In genomic region chr17:27384721-27385120, GRCh38 we compare ENCODE assay signal across 15 cellular contexts.
DNase-seq lines count a peak whose midpoint lies in the region; ATAC-seq and TF ChIP-seq lines count a peak whose summit lies in the region.
"Had no signal": no experiment of that assay in that cellular context is flagged by ENCODE, and none has a peak within 500 bp of the region (broad histone marks: within the 10 kb centered on the region; RNA-seq: fewer than 3 reads in every experiment).

No MANE protein-coding gene starts in this region.

- no peak overlapping the region for H2BK5ac ChIP-seq in neuronal stem cell (ENCODE audit: low read length)

- H2AFZ ChIP-seq in ACC112 (ENCODE audit: low read length, unreplicated experiment) (no peak overlapping the region), PC-9 (peak overlapping the region; percentile 49; the same call in 1 of the 2 replicates), neuronal stem cell (ENCODE audit: low read length) (peak overlapping the region; percentile 46)

- POLR2A ChIA-PET in PC-9 (lab: Charles Lee; ENCODE audit: unreplicated experiment): interaction anchor here (0.7 kb wide), 1 partner anchor 17 kb away, joined by 7 read pairs; no protein-coding TSS in a partner anchor

- H3K4me1 ChIP-seq in ACC112 (ENCODE audit: control insufficient read depth, insufficient read depth, low read length, unreplicated experiment) (peaks cover 34% of the 10 kb centered on the region), PC-9 (replicated peaks; ENCODE audit: insufficient read depth) (peaks cover 31% of the 10 kb centered on the region), neuronal stem cell (ENCODE audit: control insufficient read depth in 2 of 2, insufficient read depth in 1 of 2, low read depth in 1 of 2, low read length in 2 of 2) (peaks cover 9 to 14% of the 10 kb centered on the region in 2 donors)

- ATAC-seq in left lobe of liver (no peak), HG03457 (IDR thresholded peaks at IDR 0.05; ENCODE audit: unreplicated experiment) (no peak), GM18505 (IDR thresholded peaks at IDR 0.05; ENCODE audit: unreplicated experiment) (no peak)
- ATAC-seq: stimulated activated naive CD8-positive, alpha-beta T cell treated with anti-CD3 and anti-CD28 coated beads, Interleukin-15, Interleukin-2, amounts not matched to agents 100 U/mL and 50 U/mL, for 24 hours had no signal

- H3K27me3 Mint-ChIP-seq in chondrocyte (ENCODE audit: low read depth): no peaks in the 10 kb centered on the region

- H3K27me3 ChIP-seq in ACC112 (ENCODE audit: insufficient read depth, low read length) (no peaks in the 10 kb centered on the region), PC-9 (ENCODE audit: insufficient read depth, low read depth) (no peaks in the 10 kb centered on the region), neuronal stem cell (ENCODE audit: control insufficient read depth in 3 of 3, insufficient read depth in 3 of 3, low read depth in 1 of 3, low read length in 3 of 3) (no peaks in the 10 kb centered on the region)
- H3K27me3 ChIP-seq: pancreas, vagina had no signal

- DNase-seq in PC-9: no peak
- no peak for DNase-seq in chondrocyte (ENCODE audit: low spot score)
- DNase-seq in neuronal stem cell (ENCODE audit: low spot score): no peak
- DNase-seq in left lobe of liver (ENCODE audit: low spot score): no peak
- no peak for DNase-seq in cerebellar nuclear complex (lab: John Stamatoyannopoulos, UW)
- DNase-seq: NK-92 treated with Interleukin-12 subunit alpha and Interleukin-12 subunit beta, amount 100 ng/mL, for 24 hours; SHP77 treated with DMSO at 0.1 percent for 48 hours; stimulated activated naive CD8-positive, alpha-beta T cell treated with anti-CD3 and anti-CD28 coated beads, Interleukin-15, Interleukin-2, amounts not matched to agents 100 U/mL and 50 U/mL, for 24 hours had no signal

- no peak overlapping the region for H3K9ac ChIP-seq in neuronal stem cell (ENCODE audit: low read depth, low read length, poor library complexity)

- H3K36me3 ChIP-seq in ACC112 (ENCODE audit: insufficient read depth, low read length) (no peaks in the 10 kb centered on the region), PC-9 (ENCODE audit: low read depth) (no peaks in the 10 kb centered on the region), neuronal stem cell (replicated peaks in 1 of 2; ENCODE audit: control insufficient read depth in 2 of 2, insufficient read depth in 2 of 2, low read length in 2 of 2) (no peaks in the 10 kb centered on the region)
- H3K36me3 ChIP-seq: pancreas, vagina had no signal

- peak overlapping the region; percentile 62 for H3K4me2 ChIP-seq in PC-9
- H3K4me2 ChIP-seq in neuronal stem cell (ENCODE audit: insufficient read depth, low read length, poor library complexity, severe bottlenecking): no peak overlapping the region

- no peaks in the 10 kb centered on the region for H4K20me1 ChIP-seq in PC-9 (ENCODE audit: insufficient read depth)

- intact Hi-C loops in PC-9 (cut with micrococcal nuclease; ENCODE audit: unreplicated experiment): no loop called here

- H3K18ac ChIP-seq in neuronal stem cell (ENCODE audit: low read length): no peak overlapping the region

- H3K23ac ChIP-seq in neuronal stem cell (ENCODE audit: low read depth, low read length, poor library complexity): no peak overlapping the region

- TF ChIP-seq POLR2A in GM18505 (IDR thresholded peaks at IDR 0.05; ENCODE audit: borderline replicate concordance, extremely low read depth, insufficient read depth, insufficient read length): no peak

- H3K27ac ChIP-seq in ACC112 (ENCODE audit: low read depth, low read length) (peak overlapping the region; percentile 83), PC-9 (peak overlapping the region; percentile 49), neuronal stem cell (replicated peaks; ENCODE audit: low read length) (no peak overlapping the region)
- H3K27ac ChIP-seq: pancreas, vagina had no signal

- peak overlapping the region; percentile 92 for H3K27ac Mint-ChIP-seq in chondrocyte (ENCODE audit: unreplicated experiment)
- H3K27ac Mint-ChIP-seq: activated naive CD4-positive, alpha-beta T cell treated with anti-CD3 and anti-CD28 coated beads, Interleukin-2, amount 50 U/mL, for 72 hours; T-helper 2 cell treated with Interferon-gamma antibody and Interleukin-4, amounts not matched to agents 5 μg/mL and 100 μg/mL, for 36 hours had no signal

- CTCF ChIA-PET in PC-9 (lab: Charles Lee): interaction anchor here (0.6 to 1.0 kb wide), 2 partner anchors 52 to 844 kb away, joined by 3 read pairs; no protein-coding TSS in a partner anchor

- no peaks in the 10 kb centered on the region for H3K36me3 Mint-ChIP-seq in chondrocyte (ENCODE audit: low read depth)
- H3K36me3 Mint-ChIP-seq: activated naive CD4-positive, alpha-beta T cell treated with anti-CD3 and anti-CD28 coated beads, Interleukin-2, amount 50 U/mL, for 72 hours had no signal

- H3K9me3 ChIP-seq in PC-9 (ENCODE audit: insufficient read depth, low read depth) (no peaks in the 10 kb centered on the region), neuronal stem cell (replicated peaks in 1 of 2; ENCODE audit: control insufficient read depth in 2 of 2, insufficient read depth in 1 of 2, low read depth in 1 of 2, low read length in 2 of 2) (no peaks in the 10 kb centered on the region)
- H3K9me3 ChIP-seq: pancreas, vagina had no signal

- H3K9me2 ChIP-seq in PC-9 (ENCODE audit: insufficient read depth): no peaks in the 10 kb centered on the region

- H3K79me2 ChIP-seq in ACC112 (ENCODE audit: control insufficient read depth, insufficient read depth, low read length, unreplicated experiment) (no peaks in the 10 kb centered on the region), PC-9 (ENCODE audit: low read depth) (no peaks in the 10 kb centered on the region)

- H3K4me3 Mint-ChIP-seq in chondrocyte (ENCODE audit: unreplicated experiment): no peak overlapping the region
- H3K4me3 Mint-ChIP-seq: T-helper 2 cell treated with Interferon-gamma antibody and Interleukin-4, amounts not matched to agents 5 μg/mL and 100 μg/mL, for 36 hours had no signal

- H4K8ac ChIP-seq in neuronal stem cell (ENCODE audit: low read depth, low read length): no peak overlapping the region

- no peaks in the 10 kb centered on the region for H3K79me1 ChIP-seq in neuronal stem cell (ENCODE audit: low read depth, low read length)

- H2AK5ac ChIP-seq in neuronal stem cell (ENCODE audit: low read depth, low read length): peak overlapping the region; percentile 77

- no TSS peak for BruUV-seq in PC-9 (replicated peaks; lab: Mats Ljungman, UMichigan)

- H2BK15ac ChIP-seq in neuronal stem cell (ENCODE audit: low read length): no peak overlapping the region

- no peak overlapping the region for H2BK12ac ChIP-seq in neuronal stem cell (ENCODE audit: low read length)

- H2BK120ac ChIP-seq in neuronal stem cell (ENCODE audit: low read depth, low read length): no peak overlapping the region

- H3K9me3 Mint-ChIP-seq in chondrocyte (ENCODE audit: low read depth): no peaks in the 10 kb centered on the region
- H3K9me3 Mint-ChIP-seq: activated naive CD4-positive, alpha-beta T cell treated with anti-CD3 and anti-CD28 coated beads, Interleukin-2, amount 50 U/mL, for 72 hours; T-helper 2 cell treated with Interferon-gamma antibody and Interleukin-4, amounts not matched to agents 5 μg/mL and 100 μg/mL, for 36 hours had no signal

- TF ChIP-seq CTCF in PC-9 (conservative IDR thresholded peaks at IDR 0.05) (no peak), chondrocyte (IDR thresholded peaks at IDR 0.05) (peak; percentile 14)

- H3K4me3 ChIP-seq in ACC112 (ENCODE audit: low read depth, low read length): no peak overlapping the region
- no peak overlapping the region for H3K4me3 ChIP-seq in PC-9
- H3K4me3 ChIP-seq in neuronal stem cell (ENCODE audit: low read length in 2 of 2): no peak overlapping the region
- H3K4me3 ChIP-seq: pancreas, vagina had no signal

- no peak overlapping the region for H3K4ac ChIP-seq in neuronal stem cell (ENCODE audit: low read length)

- H3K4me1 Mint-ChIP-seq in chondrocyte (ENCODE audit: low read depth): peaks cover 43% of the 10 kb centered on the region

- H3K14ac ChIP-seq in neuronal stem cell (ENCODE audit: low read length): no peak overlapping the region

- WGBS in neuronal stem cell (ENCODE audit: extremely low coverage in 2 of 2, insufficient read length in 2 of 2, insufficient replicate concordance in 1 of 2), 2 donors: no CpG with 5 or more reads among the region's 2 CpGs

- peaks cover 20% of the 10 kb centered on the region for H3F3A ChIP-seq in PC-9 (ENCODE audit: insufficient read depth, low read depth)

- no peak overlapping the region for H4K91ac ChIP-seq in neuronal stem cell (ENCODE audit: low read depth, low read length, poor library complexity)
